In the genomic region with DNA sequence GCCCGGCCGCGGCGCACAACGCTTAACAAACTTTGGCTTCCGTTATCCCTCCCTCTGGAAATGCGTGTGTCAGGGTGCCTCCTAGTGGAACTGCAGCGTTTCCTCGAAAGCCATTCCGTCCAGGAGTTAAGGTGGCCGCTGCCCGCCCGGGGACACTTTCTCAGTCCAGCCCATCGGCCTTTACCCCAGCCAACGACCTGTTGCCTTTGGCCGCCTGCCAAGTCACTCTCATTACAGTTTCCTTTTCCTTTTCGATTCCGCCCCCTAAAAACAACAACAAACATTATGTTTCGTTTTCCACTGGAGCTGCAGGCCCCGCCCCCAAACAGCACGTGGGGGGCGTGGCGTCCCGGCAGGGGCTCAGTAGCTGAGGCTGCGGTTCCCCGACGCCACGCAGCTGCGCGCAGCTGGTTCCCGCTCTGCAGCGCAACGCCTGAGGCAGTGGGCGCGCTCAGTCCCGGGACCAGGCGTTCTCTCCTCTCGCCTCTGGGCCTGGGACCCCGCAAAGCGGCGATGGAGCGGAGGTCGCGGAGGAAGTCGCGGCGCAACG, we compare ENCODE assay signal across 8 cellular contexts. TPM values are rescaled to one million over a fixed set of nuclear protein-coding genes. Genes with fewer than 3 reads are reported as not detected.
DNase-seq lines count a peak whose midpoint lies in the region; TF ChIP-seq lines count a peak whose summit lies in the region.

A gene (plus strand): TSS at position 363 of the 550 bp plus-strand sequence. CDS start 151 bp downstream, at position 514.

- H3K36me3 ChIP-seq in H7 (replicated peaks; ENCODE audit: control insufficient read depth, insufficient read depth, low read length) (no peaks in the 10 kb centered on the region), Loucy (ENCODE audit: insufficient read depth, low read length) (no peaks in the 10 kb centered on the region), adrenal gland (replicated peaks in 1 of 2) (no peaks in the 10 kb centered on the region), left ventricle myocardium inferior (no peaks in the 10 kb centered on the region)

- H3K9me3 ChIP-seq in Loucy (ENCODE audit: insufficient read depth, low read depth, low read length) (no peaks in the 10 kb centered on the region), adrenal gland (replicated peaks in 1 of 3) (no peaks in the 10 kb centered on the region), left ventricle myocardium inferior (replicated peaks) (no peaks in the 10 kb centered on the region)

- H4K20me1 ChIP-seq in Loucy (ENCODE audit: insufficient read depth, low read length, poor library complexity, severe bottlenecking) = peaks cover 4% of the 10 kb centered on the region

- peak within 1 kb of the TSS; percentile 91 for H3K4me2 ChIP-seq in Loucy (ENCODE audit: low read depth, low read length, poor library complexity, severe bottlenecking)

- peaks cover 23% of the 10 kb centered on the region for H3K27me3 ChIP-seq in H7 (ENCODE audit: control insufficient read depth, insufficient read depth, low read length)
- H3K27me3 ChIP-seq in Loucy (ENCODE audit: insufficient read depth, low read length, poor library complexity, severe bottlenecking) = no peaks in the 10 kb centered on the region
- H3K27me3 ChIP-seq in adrenal gland = no peaks in the 10 kb centered on the region
- H3K27me3 ChIP-seq in left ventricle myocardium inferior (ENCODE audit: low read depth) = no peaks in the 10 kb centered on the region

- H3K9ac ChIP-seq in Loucy (ENCODE audit: low read depth, low read length, poor library complexity, severe bottlenecking) = peak within 1 kb of the TSS; percentile 90

- DNase-seq in GM04503 (ENCODE audit: low read depth) (peak; percentile 44), H7 (peak; percentile 93), T follicular helper cell (ENCODE audit: low read depth) (peak; percentile 89), adrenal gland (peak; percentile 93 to 97 (median 97)), left ventricle myocardium inferior (peak; percentile 91), posterior vena cava (ENCODE audit: low spot score) (peak; percentile 97), ureter (ENCODE audit: low spot score) (peak; percentile 94)

- peak within 1 kb of the TSS; percentile 26 to 88 (median 85) for H3K27ac ChIP-seq in adrenal gland
- H3K27ac ChIP-seq in left ventricle myocardium inferior (replicated peaks) = peak within 1 kb of the TSS; percentile 77

- intact Hi-C loops in adrenal gland (cut with DNase I) (loop anchor here (5.0 to 10.0 kb wide), 4 partner anchors 80 to 240 kb away; a partner anchor contains a TSS), left ventricle myocardium inferior (cut with micrococcal nuclease) (no loop called here), posterior vena cava (cut with DNase I) (loop anchor here in 1 of 2 donors (10.0 kb wide), 1 partner anchor 232 kb away; no protein-coding TSS in a partner anchor)

- H2AFZ ChIP-seq in Loucy (ENCODE audit: low read length) = peak within 1 kb of the TSS; percentile 89

- peaks cover 39% of the 10 kb centered on the region for H3K79me2 ChIP-seq in Loucy (ENCODE audit: insufficient read depth, low read length)

- H3K4me3 ChIP-seq in H7 (ENCODE audit: insufficient read depth, low read depth, low read length) (peak within 1 kb of the TSS; percentile 69), Loucy (ENCODE audit: low read length, poor library complexity, severe bottlenecking) (peak within 1 kb of the TSS; percentile 78), adrenal gland (peak within 1 kb of the TSS; percentile 50 to 87 (median 71)), left ventricle myocardium inferior (peak within 1 kb of the TSS; percentile 77)

- no peaks in the 10 kb centered on the region for H3F3A ChIP-seq in Loucy (ENCODE audit: low read depth)

- peak; percentile 48 to 89 for TF ChIP-seq POLR2A in adrenal gland (IDR thresholded peaks at IDR 0.05)

- no peaks in the 10 kb centered on the region for H3K9me2 ChIP-seq in Loucy (replicated peaks; ENCODE audit: low read depth, low read length)

- TF ChIP-seq CTCF in Loucy (conservative IDR thresholded peaks at IDR 0.05; ENCODE audit: low read length) = peak; percentile 34
- TF ChIP-seq CTCF in adrenal gland (IDR thresholded peaks at IDR 0.05) = peak; percentile 31 to 81 (median 66)
- TF ChIP-seq CTCF in left ventricle myocardium inferior (IDR thresholded peaks at IDR 0.05; ENCODE audit: borderline replicate concordance) = peak; percentile 78

- WGBS in adrenal gland, 4 donors = 0 to 1% (median 0%) methylated on average over 27 to 48 of the region's 48 CpGs

- H3K4me1 ChIP-seq in Loucy (ENCODE audit: insufficient read depth, low read length, poor library complexity, severe bottlenecking) (peaks cover 47% of the 10 kb centered on the region), adrenal gland (replicated peaks in 1 of 2) (peaks cover 0 to 7% of the 10 kb centered on the region in 2 donors), left ventricle myocardium inferior (peaks cover 28% of the 10 kb centered on the region)

RNA-seq across cellular contexts. Expression of the gene that starts here (rescaled TPM):
- total RNA-seq in H7 (2014; rRNA removed; shearing (Covaris generic)) = 6.1 and 7.6 TPM in 2 replicates
- total RNA-seq in adrenal gland (1 to 10 TPM; 4.8 to 9.9 (median 7.5) TPM), left ventricle myocardium inferior (2.6 TPM), posterior vena cava (1 to 10 TPM; 3.7 to 5.7 TPM), ureter (3.0 TPM)
- polyA plus RNA-seq in adrenal gland = 1 to 10 TPM; 4.4 to 6.3 (median 4.7) TPM

Comparison
In these comparisons a context has a peak if more than half of its experiments do, and no peak if none do; other contexts are left out.
1. Peak in every context shown above with its lines: DNase-seq, H3K4me3 ChIP-seq and H3K27ac ChIP-seq.
2. DNase-seq: peak in every context shown above with its lines; median percentile 97 in adrenal gland; 97 in posterior vena cava; 94 in ureter; 93 in H7; 91 in left ventricle myocardium inferior; 89 in T follicular helper cell; 44 in GM04503.